Comparison of ENCODE assay signal across 8 cellular contexts in genomic region chr6:36677753-36678487, GRCh38. TPM values are rescaled to one million over a fixed set of nuclear protein-coding genes. Genes with fewer than 3 reads are reported as not detected.
A peak's percentile ranks its signal among the peaks of the same experiment; 100 is the strongest.
DNase-seq lines count a peak whose midpoint lies in the region; ATAC-seq and TF ChIP-seq lines count a peak whose summit lies in the region.

No MANE protein-coding gene starts in this region.

- 9 to 18% (median 10%) methylated on average over 10 of the region's 10 CpGs for WGBS in stomach, 5 donors

- DNase-seq in activated CD4-positive, alpha-beta T cell treated with anti-CD3 and anti-CD28 coated beads, Interleukin-2, amount 10 ng/mL, durations not matched to agents 7 days and 5 days = no peak
- no peak for DNase-seq in activated CD4-positive, alpha-beta T cell treated with anti-CD3 and anti-CD28 coated beads, Interleukin-2, amount 50 U/mL, for 4 hours
- no peak for DNase-seq in activated B cell treated with CpG ODN at 0.5 μM for 24 hours
- DNase-seq in stomach = no peak
- no peak for DNase-seq in NCI-H1092 treated with DMSO at 0.1 percent for 48 hours (lab: John Stamatoyannopoulos, UW)
- no peak for DNase-seq in glomerular visceral epithelial cell (ENCODE audit: extremely low spot score)

- intact Hi-C loops in activated B cell treated with CpG ODN at 0.5 μM for 24 hours (cut with micrococcal nuclease) (loop anchor here (2.0 kb wide), 3 partner anchors 27 to 651 kb away; partner anchors contain the start of genes KCTD20, MAPK14 and PXT1), stomach (cut with DNase I; ENCODE audit: low total_unique reads) (no loop called here)

- peaks cover 22% of the 10 kb centered on the region for H3K27me3 ChIP-seq in iPS-15b (ENCODE audit: control insufficient read depth, insufficient read depth, low read length)
- no peaks in the 10 kb centered on the region for H3K27me3 ChIP-seq in stomach

- peaks cover 15% of the 10 kb centered on the region for H3K27me3 Mint-ChIP-seq in activated CD4-positive, alpha-beta T cell treated with anti-CD3 and anti-CD28 coated beads, Interleukin-2, amount 10 ng/mL, durations not matched to agents 7 days and 5 days
- no peaks in the 10 kb centered on the region for H3K27me3 Mint-ChIP-seq in activated B cell treated with CpG ODN at 0.5 μM for 24 hours

- peaks cover 53% of the 10 kb centered on the region for H3K4me1 Mint-ChIP-seq in activated CD4-positive, alpha-beta T cell treated with anti-CD3 and anti-CD28 coated beads, Interleukin-2, amount 10 ng/mL, durations not matched to agents 7 days and 5 days
- peaks cover 37% of the 10 kb centered on the region for H3K4me1 Mint-ChIP-seq in activated B cell treated with CpG ODN at 0.5 μM for 24 hours

- H3K4me3 Mint-ChIP-seq in activated CD4-positive, alpha-beta T cell treated with anti-CD3 and anti-CD28 coated beads, Interleukin-2, amount 10 ng/mL, durations not matched to agents 7 days and 5 days = peak overlapping the region; percentile 63
- peak overlapping the region; percentile 70 for H3K4me3 Mint-ChIP-seq in activated B cell treated with CpG ODN at 0.5 μM for 24 hours

- TF ChIP-seq EP300 in stomach (IDR thresholded peaks at IDR 0.05) = no peak

- peaks cover 3% of the 10 kb centered on the region for H3K36me3 ChIP-seq in iPS-15b (ENCODE audit: control insufficient read depth, insufficient read depth, low read length)
- H3K36me3 ChIP-seq in stomach = peaks cover 0 to 7% (median 3%) of the 10 kb centered on the region in 4 donors

- no peak for TF ChIP-seq POLR2A in stomach (IDR thresholded peaks at IDR 0.05)

- no peaks in the 10 kb centered on the region for H3K9me3 Mint-ChIP-seq in activated CD4-positive, alpha-beta T cell treated with anti-CD3 and anti-CD28 coated beads, Interleukin-2, amount 10 ng/mL, durations not matched to agents 7 days and 5 days
- no peaks in the 10 kb centered on the region for H3K9me3 Mint-ChIP-seq in activated B cell treated with CpG ODN at 0.5 μM for 24 hours

- peaks cover 14% of the 10 kb centered on the region for H3K36me3 Mint-ChIP-seq in activated CD4-positive, alpha-beta T cell treated with anti-CD3 and anti-CD28 coated beads, Interleukin-2, amount 10 ng/mL, durations not matched to agents 7 days and 5 days (ENCODE audit: low read depth)
- H3K36me3 Mint-ChIP-seq in activated B cell treated with CpG ODN at 0.5 μM for 24 hours (ENCODE audit: low read depth) = peaks cover 12% of the 10 kb centered on the region

- no peak for TF ChIP-seq CTCF in activated B cell treated with CpG ODN at 0.5 μM for 24 hours (IDR thresholded peaks at IDR 0.05)
- no peak for TF ChIP-seq CTCF in stomach (IDR thresholded peaks at IDR 0.05)

- H3K4me1 ChIP-seq in iPS-15b (ENCODE audit: control insufficient read depth, insufficient read depth, low read length) (peaks cover 8% of the 10 kb centered on the region), stomach (peaks cover 32 to 56% (median 48%) of the 10 kb centered on the region in 4 donors)

- peak overlapping the region; percentile 93 to 99 (median 99) for H3K27ac ChIP-seq in stomach

- H3K9me3 ChIP-seq in iPS-15b (ENCODE audit: control insufficient read depth, insufficient read depth, low read length) (no peaks in the 10 kb centered on the region), stomach (no peaks in the 10 kb centered on the region)

- POLR2A ChIA-PET in activated CD4-positive, alpha-beta T cell treated with anti-CD3 and anti-CD28 coated beads, Interleukin-2, amount 10 ng/mL, durations not matched to agents 7 days and 5 days (lab: Charles Lee) = no interaction called here
- POLR2A ChIA-PET in activated B cell treated with CpG ODN at 0.5 μM for 24 hours (lab: Charles Lee) = interaction anchor here (0.6 to 8.4 kb wide), 16 partner anchors 11 to 329 kb away, joined by 3 to 226 read pairs (median 5); partner anchors contain the start of genes PPIL1 and SRSF3

- ATAC-seq in activated B cell treated with CpG ODN at 0.5 μM for 24 hours (ENCODE audit: low read depth) (no peak), GM18907 (IDR thresholded peaks at IDR 0.05; ENCODE audit: unreplicated experiment) (no peak)

- CTCF ChIA-PET in activated CD4-positive, alpha-beta T cell treated with anti-CD3 and anti-CD28 coated beads, Interleukin-2, amount 10 ng/mL, durations not matched to agents 7 days and 5 days (lab: Charles Lee) = interaction anchor here (1.1 to 3.5 kb wide), 8 partner anchors 9 to 63 kb away, joined by 3 to 15 read pairs (median 4); no protein-coding TSS in a partner anchor
- CTCF ChIA-PET in activated B cell treated with CpG ODN at 0.5 μM for 24 hours (lab: Charles Lee) = interaction anchor here (0.9 to 2.4 kb wide), 7 partner anchors 15 to 175 kb away, joined by 3 to 17 read pairs (median 4); no protein-coding TSS in a partner anchor

- H3K4me3 ChIP-seq in iPS-15b (ENCODE audit: low read depth, low read length) = peak overlapping the region; percentile 82
- peak overlapping the region; percentile 63 to 90 (median 78) for H3K4me3 ChIP-seq in stomach

- no peak overlapping the region for H3K9ac ChIP-seq in iPS-15b (ENCODE audit: low read depth, low read length)

- peak overlapping the region; percentile 77 for H3K27ac Mint-ChIP-seq in activated CD4-positive, alpha-beta T cell treated with anti-CD3 and anti-CD28 coated beads, Interleukin-2, amount 10 ng/mL, durations not matched to agents 7 days and 5 days
- H3K27ac Mint-ChIP-seq in activated B cell treated with CpG ODN at 0.5 μM for 24 hours = peak overlapping the region; percentile 94

RNA-seq across cellular contexts. Expression of gene CDKN1A, which starts 0.6 kb away (rescaled TPM):
- total RNA-seq in activated CD4-positive, alpha-beta T cell treated with anti-CD3 and anti-CD28 coated beads, Interleukin-2, amount 10 ng/mL, durations not matched to agents 7 days and 5 days = 10 to 100 TPM; 36.7 to 39.5 TPM
- total RNA-seq in activated B cell treated with CpG ODN at 0.5 μM for 24 hours (46.9 and 50.4 TPM in 2 replicates), stomach (100 to 1,000 TPM in 1 of 5 donors, 10 to 100 TPM in 4; 41.4 to 116 (median 47.3) TPM)
- 100 to 1,000 TPM in 1 of 3 donors, 10 to 100 TPM in 2; 36.5 to 118 (median 75.5) TPM for polyA plus RNA-seq in stomach

RNA-seq across cellular contexts. Expression of gene RAB44, which starts 19.7 kb away (rescaled TPM):
- under 1 TPM; 0.08 to 0.15 TPM for total RNA-seq in activated CD4-positive, alpha-beta T cell treated with anti-CD3 and anti-CD28 coated beads, Interleukin-2, amount 10 ng/mL, durations not matched to agents 7 days and 5 days
- total RNA-seq in activated B cell treated with CpG ODN at 0.5 μM for 24 hours = 0.20 TPM in 1 of 2 replicates, not detected in the other
- 1 to 10 TPM in 1 of 5 donors, under 1 TPM in 1, not detected in 3; 0.37 to 2.5 TPM for total RNA-seq in stomach
- under 1 TPM; 0.15 to 0.23 (median 0.19) TPM for polyA plus RNA-seq in stomach
